Comparison of ENCODE assay signal across 1 cellular context in the genomic region with DNA sequence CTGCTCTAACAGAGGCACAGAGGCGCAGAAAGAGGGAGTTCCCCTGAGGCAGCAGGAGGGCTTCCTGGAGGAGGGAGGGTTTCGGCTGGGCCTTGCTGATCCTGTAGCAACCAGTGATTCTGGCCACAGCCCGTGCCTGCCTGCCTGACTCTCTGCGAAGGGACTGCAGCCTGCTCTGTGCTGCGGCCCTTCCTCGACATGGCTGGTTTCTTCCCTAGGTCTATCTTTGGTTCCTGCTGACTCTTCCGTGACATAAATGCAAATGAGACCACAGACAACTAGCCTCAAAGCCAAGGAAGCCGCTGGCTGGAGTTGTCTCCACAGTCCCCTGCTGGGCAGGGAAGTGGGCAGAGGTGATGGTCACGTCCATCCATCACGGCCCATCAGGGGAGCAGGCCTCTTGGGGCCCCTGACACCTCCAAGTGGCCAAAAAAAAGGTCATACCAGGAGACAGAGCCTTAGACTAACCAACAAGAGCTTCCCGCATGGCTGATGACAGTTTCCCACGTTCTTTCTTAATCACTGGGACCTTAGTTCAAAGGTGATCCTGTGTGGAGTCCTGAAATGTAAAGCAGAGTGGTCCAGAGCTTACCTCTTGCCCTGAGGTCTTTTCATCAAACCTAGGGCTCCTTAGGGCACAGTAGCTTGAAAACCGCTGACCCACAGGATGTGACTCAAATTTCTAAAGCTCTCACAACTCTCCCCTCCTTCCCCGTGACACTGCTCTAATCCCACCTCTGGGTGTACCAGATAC.
A peak's percentile ranks its signal among the peaks of the same experiment; 100 is the strongest.
TF ChIP-seq lines count a peak whose summit lies in the region.

No MANE protein-coding gene starts in this region.

TF ChIP-seq in K562, 482 proteins besides CTCF, POLR2A, EP300 and RAD21 (continued from another document and continues in another):
- TF ChIP-seq KDM4B (IDR thresholded peaks at IDR 0.05; ENCODE audit: borderline replicate concordance in 2 of 2, low read depth in 1 of 2) (peak in 1 of 2 experiments; percentile 40; a peak in 1 of 4 replicates), BDP1 (IDR thresholded peaks at IDR 0.05; ENCODE audit: insufficient read depth, insufficient read length) (no peak), CBX2 (IDR thresholded peaks at IDR 0.05; ENCODE audit: insufficient read depth, low read length, poor library complexity, severe bottlenecking) (no peak), ETS2 (tag; IDR thresholded peaks at IDR 0.05; ENCODE audit: borderline replicate concordance, poor library complexity, severe bottlenecking) (no peak), ZNF282 (CRISPR knock-in tag; IDR thresholded peaks at IDR 0.05) (no peak), BRD4 (IDR thresholded peaks at IDR 0.05) (peak; percentile 41; the same call in 1 of the 2 replicates), NCOA6 (IDR thresholded peaks at IDR 0.05) (no peak), RNF2 (IDR thresholded peaks at IDR 0.05) (no peak; the same call in 1 of the 2 replicates), PYGO2 (tag; IDR thresholded peaks at IDR 0.05) (no peak), PTBP1 (IDR thresholded peaks at IDR 0.05; ENCODE audit: low read depth, low read length) (no peak), ZNF146 (CRISPR knock-in tag; IDR thresholded peaks at IDR 0.05; ENCODE audit: unreplicated experiment) (no peak), KLF1 (tag; IDR thresholded peaks at IDR 0.05) (no peak), MIER1 (IDR thresholded peaks at IDR 0.05; ENCODE audit: low read depth) (no peak), NR3C1 (CRISPR knock-in tag; IDR thresholded peaks at IDR 0.05) (no peak), CREBBP (IDR thresholded peaks at IDR 0.05; ENCODE audit: low read depth, low read length) (no peak), MCM5 (IDR thresholded peaks at IDR 0.05; ENCODE audit: low read depth) (no peak), ZSCAN29 (IDR thresholded peaks at IDR 0.05) (no peak), NR4A1 (CRISPR knock-in tag; IDR thresholded peaks at IDR 0.05) (0 out of 2 replicates have a peak, but pooled peaks have one; percentile 6), NR4A1 (tag; IDR thresholded peaks at IDR 0.05) (no peak; the same call in 1 of the 2 replicates), TGIF2 (CRISPR knock-in tag; IDR thresholded peaks at IDR 0.05) (no peak), ZNF232 (CRISPR knock-in tag; IDR thresholded peaks at IDR 0.05) (no peak), RBM39 (optimal IDR thresholded peaks at IDR 0.05; ENCODE audit: low read depth, low read length) (no peak), STAG1 (CRISPR knock-in tag; IDR thresholded peaks at IDR 0.05; ENCODE audit: borderline replicate concordance) (no peak), NRF1 (conservative IDR thresholded peaks at IDR 0.05 in 1 of 2, IDR thresholded peaks at IDR 0.05 in 1 of 2) (no peak), ZNF224 (CRISPR knock-in tag; IDR thresholded peaks at IDR 0.05) (peak; percentile 16; the same call in 1 of the 2 replicates), NFRKB (IDR thresholded peaks at IDR 0.05; ENCODE audit: low read depth) (no peak; the same call in 1 of the 2 replicates), HNRNPK (IDR thresholded peaks at IDR 0.05; ENCODE audit: low read depth, low read length, poor library complexity, severe bottlenecking) (no peak), CHD2 (IDR thresholded peaks at IDR 0.05; ENCODE audit: low read depth, low read length) (no peak)
- TF ChIP-seq, protein P1, sequence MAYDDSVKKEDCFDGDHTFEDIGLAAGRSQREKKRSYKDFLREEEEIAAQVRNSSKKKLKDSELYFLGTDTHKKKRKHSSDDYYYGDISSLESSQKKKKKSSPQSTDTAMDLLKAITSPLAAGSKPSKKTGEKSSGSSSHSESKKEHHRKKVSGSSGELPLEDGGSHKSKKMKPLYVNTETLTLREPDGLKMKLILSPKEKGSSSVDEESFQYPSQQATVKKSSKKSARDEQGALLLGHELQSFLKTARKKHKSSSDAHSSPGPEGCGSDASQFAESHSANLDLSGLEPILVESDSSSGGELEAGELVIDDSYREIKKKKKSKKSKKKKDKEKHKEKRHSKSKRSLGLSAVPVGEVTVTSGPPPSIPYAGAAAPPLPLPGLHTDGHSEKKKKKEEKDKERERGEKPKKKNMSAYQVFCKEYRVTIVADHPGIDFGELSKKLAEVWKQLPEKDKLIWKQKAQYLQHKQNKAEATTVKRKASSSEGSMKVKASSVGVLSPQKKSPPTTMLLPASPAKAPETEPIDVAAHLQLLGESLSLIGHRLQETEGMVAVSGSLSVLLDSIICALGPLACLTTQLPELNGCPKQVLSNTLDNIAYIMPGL (CRISPR knock-in tag; IDR thresholded peaks at IDR 0.05): no peak
- TF ChIP-seq, protein P2, sequence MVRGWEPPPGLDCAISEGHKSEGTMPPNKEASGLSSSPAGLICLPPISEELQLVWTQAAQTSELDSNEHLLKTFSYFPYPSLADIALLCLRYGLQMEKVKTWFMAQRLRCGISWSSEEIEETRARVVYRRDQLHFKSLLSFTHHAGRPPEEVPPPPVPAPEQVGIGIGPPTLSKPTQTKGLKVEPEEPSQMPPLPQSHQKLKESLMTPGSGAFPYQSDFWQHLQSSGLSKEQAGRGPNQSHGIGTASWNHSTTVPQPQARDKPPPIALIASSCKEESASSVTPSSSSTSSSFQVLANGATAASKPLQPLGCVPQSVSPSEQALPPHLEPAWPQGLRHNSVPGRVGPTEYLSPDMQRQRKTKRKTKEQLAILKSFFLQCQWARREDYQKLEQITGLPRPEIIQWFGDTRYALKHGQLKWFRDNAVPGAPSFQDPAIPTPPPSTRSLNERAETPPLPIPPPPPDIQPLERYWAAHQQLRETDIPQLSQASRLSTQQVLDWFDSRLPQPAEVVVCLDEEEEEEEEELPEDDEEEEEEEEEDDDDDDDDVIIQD (CRISPR knock-in tag; IDR thresholded peaks at IDR 0.05): no peak
- TF ChIP-seq, protein P3, sequence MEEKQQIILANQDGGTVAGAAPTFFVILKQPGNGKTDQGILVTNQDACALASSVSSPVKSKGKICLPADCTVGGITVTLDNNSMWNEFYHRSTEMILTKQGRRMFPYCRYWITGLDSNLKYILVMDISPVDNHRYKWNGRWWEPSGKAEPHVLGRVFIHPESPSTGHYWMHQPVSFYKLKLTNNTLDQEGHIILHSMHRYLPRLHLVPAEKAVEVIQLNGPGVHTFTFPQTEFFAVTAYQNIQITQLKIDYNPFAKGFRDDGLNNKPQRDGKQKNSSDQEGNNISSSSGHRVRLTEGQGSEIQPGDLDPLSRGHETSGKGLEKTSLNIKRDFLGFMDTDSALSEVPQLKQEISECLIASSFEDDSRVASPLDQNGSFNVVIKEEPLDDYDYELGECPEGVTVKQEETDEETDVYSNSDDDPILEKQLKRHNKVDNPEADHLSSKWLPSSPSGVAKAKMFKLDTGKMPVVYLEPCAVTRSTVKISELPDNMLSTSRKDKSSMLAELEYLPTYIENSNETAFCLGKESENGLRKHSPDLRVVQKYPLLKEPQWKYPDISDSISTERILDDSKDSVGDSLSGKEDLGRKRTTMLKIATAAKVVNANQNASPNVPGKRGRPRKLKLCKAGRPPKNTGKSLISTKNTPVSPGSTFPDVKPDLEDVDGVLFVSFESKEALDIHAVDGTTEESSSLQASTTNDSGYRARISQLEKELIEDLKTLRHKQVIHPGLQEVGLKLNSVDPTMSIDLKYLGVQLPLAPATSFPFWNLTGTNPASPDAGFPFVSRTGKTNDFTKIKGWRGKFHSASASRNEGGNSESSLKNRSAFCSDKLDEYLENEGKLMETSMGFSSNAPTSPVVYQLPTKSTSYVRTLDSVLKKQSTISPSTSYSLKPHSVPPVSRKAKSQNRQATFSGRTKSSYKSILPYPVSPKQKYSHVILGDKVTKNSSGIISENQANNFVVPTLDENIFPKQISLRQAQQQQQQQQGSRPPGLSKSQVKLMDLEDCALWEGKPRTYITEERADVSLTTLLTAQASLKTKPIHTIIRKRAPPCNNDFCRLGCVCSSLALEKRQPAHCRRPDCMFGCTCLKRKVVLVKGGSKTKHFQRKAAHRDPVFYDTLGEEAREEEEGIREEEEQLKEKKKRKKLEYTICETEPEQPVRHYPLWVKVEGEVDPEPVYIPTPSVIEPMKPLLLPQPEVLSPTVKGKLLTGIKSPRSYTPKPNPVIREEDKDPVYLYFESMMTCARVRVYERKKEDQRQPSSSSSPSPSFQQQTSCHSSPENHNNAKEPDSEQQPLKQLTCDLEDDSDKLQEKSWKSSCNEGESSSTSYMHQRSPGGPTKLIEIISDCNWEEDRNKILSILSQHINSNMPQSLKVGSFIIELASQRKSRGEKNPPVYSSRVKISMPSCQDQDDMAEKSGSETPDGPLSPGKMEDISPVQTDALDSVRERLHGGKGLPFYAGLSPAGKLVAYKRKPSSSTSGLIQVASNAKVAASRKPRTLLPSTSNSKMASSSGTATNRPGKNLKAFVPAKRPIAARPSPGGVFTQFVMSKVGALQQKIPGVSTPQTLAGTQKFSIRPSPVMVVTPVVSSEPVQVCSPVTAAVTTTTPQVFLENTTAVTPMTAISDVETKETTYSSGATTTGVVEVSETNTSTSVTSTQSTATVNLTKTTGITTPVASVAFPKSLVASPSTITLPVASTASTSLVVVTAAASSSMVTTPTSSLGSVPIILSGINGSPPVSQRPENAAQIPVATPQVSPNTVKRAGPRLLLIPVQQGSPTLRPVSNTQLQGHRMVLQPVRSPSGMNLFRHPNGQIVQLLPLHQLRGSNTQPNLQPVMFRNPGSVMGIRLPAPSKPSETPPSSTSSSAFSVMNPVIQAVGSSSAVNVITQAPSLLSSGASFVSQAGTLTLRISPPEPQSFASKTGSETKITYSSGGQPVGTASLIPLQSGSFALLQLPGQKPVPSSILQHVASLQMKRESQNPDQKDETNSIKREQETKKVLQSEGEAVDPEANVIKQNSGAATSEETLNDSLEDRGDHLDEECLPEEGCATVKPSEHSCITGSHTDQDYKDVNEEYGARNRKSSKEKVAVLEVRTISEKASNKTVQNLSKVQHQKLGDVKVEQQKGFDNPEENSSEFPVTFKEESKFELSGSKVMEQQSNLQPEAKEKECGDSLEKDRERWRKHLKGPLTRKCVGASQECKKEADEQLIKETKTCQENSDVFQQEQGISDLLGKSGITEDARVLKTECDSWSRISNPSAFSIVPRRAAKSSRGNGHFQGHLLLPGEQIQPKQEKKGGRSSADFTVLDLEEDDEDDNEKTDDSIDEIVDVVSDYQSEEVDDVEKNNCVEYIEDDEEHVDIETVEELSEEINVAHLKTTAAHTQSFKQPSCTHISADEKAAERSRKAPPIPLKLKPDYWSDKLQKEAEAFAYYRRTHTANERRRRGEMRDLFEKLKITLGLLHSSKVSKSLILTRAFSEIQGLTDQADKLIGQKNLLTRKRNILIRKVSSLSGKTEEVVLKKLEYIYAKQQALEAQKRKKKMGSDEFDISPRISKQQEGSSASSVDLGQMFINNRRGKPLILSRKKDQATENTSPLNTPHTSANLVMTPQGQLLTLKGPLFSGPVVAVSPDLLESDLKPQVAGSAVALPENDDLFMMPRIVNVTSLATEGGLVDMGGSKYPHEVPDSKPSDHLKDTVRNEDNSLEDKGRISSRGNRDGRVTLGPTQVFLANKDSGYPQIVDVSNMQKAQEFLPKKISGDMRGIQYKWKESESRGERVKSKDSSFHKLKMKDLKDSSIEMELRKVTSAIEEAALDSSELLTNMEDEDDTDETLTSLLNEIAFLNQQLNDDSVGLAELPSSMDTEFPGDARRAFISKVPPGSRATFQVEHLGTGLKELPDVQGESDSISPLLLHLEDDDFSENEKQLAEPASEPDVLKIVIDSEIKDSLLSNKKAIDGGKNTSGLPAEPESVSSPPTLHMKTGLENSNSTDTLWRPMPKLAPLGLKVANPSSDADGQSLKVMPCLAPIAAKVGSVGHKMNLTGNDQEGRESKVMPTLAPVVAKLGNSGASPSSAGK (IDR thresholded peaks at IDR 0.05): peak; percentile 84
- TF ChIP-seq, protein P4, sequence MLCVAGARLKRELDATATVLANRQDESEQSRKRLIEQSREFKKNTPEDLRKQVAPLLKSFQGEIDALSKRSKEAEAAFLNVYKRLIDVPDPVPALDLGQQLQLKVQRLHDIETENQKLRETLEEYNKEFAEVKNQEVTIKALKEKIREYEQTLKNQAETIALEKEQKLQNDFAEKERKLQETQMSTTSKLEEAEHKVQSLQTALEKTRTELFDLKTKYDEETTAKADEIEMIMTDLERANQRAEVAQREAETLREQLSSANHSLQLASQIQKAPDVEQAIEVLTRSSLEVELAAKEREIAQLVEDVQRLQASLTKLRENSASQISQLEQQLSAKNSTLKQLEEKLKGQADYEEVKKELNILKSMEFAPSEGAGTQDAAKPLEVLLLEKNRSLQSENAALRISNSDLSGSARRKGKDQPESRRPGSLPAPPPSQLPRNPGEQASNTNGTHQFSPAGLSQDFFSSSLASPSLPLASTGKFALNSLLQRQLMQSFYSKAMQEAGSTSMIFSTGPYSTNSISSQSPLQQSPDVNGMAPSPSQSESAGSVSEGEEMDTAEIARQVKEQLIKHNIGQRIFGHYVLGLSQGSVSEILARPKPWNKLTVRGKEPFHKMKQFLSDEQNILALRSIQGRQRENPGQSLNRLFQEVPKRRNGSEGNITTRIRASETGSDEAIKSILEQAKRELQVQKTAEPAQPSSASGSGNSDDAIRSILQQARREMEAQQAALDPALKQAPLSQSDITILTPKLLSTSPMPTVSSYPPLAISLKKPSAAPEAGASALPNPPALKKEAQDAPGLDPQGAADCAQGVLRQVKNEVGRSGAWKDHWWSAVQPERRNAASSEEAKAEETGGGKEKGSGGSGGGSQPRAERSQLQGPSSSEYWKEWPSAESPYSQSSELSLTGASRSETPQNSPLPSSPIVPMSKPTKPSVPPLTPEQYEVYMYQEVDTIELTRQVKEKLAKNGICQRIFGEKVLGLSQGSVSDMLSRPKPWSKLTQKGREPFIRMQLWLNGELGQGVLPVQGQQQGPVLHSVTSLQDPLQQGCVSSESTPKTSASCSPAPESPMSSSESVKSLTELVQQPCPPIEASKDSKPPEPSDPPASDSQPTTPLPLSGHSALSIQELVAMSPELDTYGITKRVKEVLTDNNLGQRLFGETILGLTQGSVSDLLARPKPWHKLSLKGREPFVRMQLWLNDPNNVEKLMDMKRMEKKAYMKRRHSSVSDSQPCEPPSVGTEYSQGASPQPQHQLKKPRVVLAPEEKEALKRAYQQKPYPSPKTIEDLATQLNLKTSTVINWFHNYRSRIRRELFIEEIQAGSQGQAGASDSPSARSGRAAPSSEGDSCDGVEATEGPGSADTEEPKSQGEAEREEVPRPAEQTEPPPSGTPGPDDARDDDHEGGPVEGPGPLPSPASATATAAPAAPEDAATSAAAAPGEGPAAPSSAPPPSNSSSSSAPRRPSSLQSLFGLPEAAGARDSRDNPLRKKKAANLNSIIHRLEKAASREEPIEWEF (CRISPR knock-in tag; IDR thresholded peaks at IDR 0.05): no peak
- TF ChIP-seq, protein P5, sequence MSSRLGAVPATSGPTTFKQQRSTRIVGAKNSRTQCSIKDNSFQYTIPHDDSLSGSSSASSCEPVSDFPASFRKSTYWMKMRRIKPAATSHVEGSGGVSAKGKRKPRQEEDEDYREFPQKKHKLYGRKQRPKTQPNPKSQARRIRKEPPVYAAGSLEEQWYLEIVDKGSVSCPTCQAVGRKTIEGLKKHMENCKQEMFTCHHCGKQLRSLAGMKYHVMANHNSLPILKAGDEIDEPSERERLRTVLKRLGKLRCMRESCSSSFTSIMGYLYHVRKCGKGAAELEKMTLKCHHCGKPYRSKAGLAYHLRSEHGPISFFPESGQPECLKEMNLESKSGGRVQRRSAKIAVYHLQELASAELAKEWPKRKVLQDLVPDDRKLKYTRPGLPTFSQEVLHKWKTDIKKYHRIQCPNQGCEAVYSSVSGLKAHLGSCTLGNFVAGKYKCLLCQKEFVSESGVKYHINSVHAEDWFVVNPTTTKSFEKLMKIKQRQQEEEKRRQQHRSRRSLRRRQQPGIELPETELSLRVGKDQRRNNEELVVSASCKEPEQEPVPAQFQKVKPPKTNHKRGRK (tag; IDR thresholded peaks at IDR 0.05): no peak
- TF ChIP-seq, protein P6, sequence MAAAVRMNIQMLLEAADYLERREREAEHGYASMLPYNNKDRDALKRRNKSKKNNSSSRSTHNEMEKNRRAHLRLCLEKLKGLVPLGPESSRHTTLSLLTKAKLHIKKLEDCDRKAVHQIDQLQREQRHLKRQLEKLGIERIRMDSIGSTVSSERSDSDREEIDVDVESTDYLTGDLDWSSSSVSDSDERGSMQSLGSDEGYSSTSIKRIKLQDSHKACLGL (CRISPR knock-in tag; IDR thresholded peaks at IDR 0.05; ENCODE audit: borderline replicate concordance, poor library complexity, severe bottlenecking): no peak
